ENCODE assay signal across 22 cellular contexts in genomic region chr17:68298601-68299000, GRCh38. TPM values are rescaled to one million over a fixed set of nuclear protein-coding genes. Genes with fewer than 3 reads are reported as not detected.
"Had no signal": no experiment of that assay in that cellular context is flagged by ENCODE, and none has a peak within 500 bp of the region (broad histone marks: within the 10 kb centered on the region; RNA-seq: fewer than 3 reads in every experiment).

No MANE protein-coding gene starts in this region.

- H3K27me3 ChIP-seq: ovary, upper lobe of left lung had no signal

- H3K9me3 ChIP-seq: lower lobe of right lung, ovary, prostate gland, upper lobe of left lung had no signal

- H3K27me3 Mint-ChIP-seq: activated B cell treated with CpG ODN at 0.5 μM for 24 hours; activated naive CD8-positive, alpha-beta T cell treated with anti-CD3 and anti-CD28 coated beads, Interleukin-2, amount 50 U/mL, for 24 hours had no signal

- H3K9me3 Mint-ChIP-seq: activated B cell treated with CpG ODN at 0.5 μM for 24 hours; activated naive CD4-positive, alpha-beta T cell treated with anti-CD3 and anti-CD28 coated beads, Interleukin-2, amount 10 ng/mL, durations not matched to agents 7 days and 5 days; activated naive CD8-positive, alpha-beta T cell treated with anti-CD3 and anti-CD28 coated beads, Interleukin-2, amount 50 U/mL, for 24 hours; activated T-cell treated with anti-CD3 and anti-CD28 coated beads, Interleukin-2, amount 50 U/mL, for 72 hours; naive B cell had no signal

- H3K36me3 Mint-ChIP-seq: naive B cell had no signal

- ATAC-seq: activated naive CD8-positive, alpha-beta T cell treated with anti-CD3 and anti-CD28 coated beads, Interleukin-2, amount 50 U/mL, for 24 hours; activated T-cell treated with anti-CD3 and anti-CD28 coated beads, Interleukin-2, amount 50 U/mL, for 72 hours; foreskin keratinocyte; left lobe of liver; lower lobe of right lung; right cardiac atrium; stimulated activated naive CD8-positive, alpha-beta T cell treated with anti-CD3 and anti-CD28 coated beads, Interleukin-15, Interleukin-2, amounts not matched to agents 100 U/mL and 50 U/mL, for 24 hours had no signal

- H3K27ac Mint-ChIP-seq: activated B cell treated with CpG ODN at 0.5 μM for 24 hours; activated naive CD8-positive, alpha-beta T cell treated with anti-CD3 and anti-CD28 coated beads, Interleukin-2, amount 50 U/mL, for 24 hours; activated T-cell treated with anti-CD3 and anti-CD28 coated beads, Interleukin-2, amount 50 U/mL, for 72 hours; brain; naive B cell had no signal

- DNase-seq: activated B cell treated with CpG ODN at 0.5 μM for 24 hours; activated CD4-positive, alpha-beta T cell treated with anti-CD3 and anti-CD28 coated beads for 4 hours; activated CD4-positive, alpha-beta T cell treated with anti-CD3 and anti-CD28 coated beads, Interleukin-2, amount 50 U/mL, for 48 hours; activated effector memory CD4-positive, alpha-beta T cell treated with Interleukin-2 at 50 U/mL for 16 hours; activated naive CD4-positive, alpha-beta T cell treated with anti-CD3 and anti-CD28 coated beads, Interleukin-2, amount 10 ng/mL, durations not matched to agents 7 days and 5 days; activated naive CD8-positive, alpha-beta T cell treated with anti-CD3 and anti-CD28 coated beads, Interleukin-2, amount 50 U/mL, for 24 hours; activated T-cell treated with anti-CD3 and anti-CD28 coated beads, Interleukin-2, amount 50 U/mL, for 72 hours; aorta; effector CD4-positive, alpha-beta T cell; foreskin keratinocyte; lower lobe of right lung; naive B cell; ovary; right cardiac atrium; stimulated activated CD4-positive, alpha-beta T cell treated with anti-CD3 and anti-CD28 coated beads, Interleukin-4, amount 100 ng/mL, for 4 hours; stimulated activated naive CD8-positive, alpha-beta T cell treated with anti-CD3 and anti-CD28 coated beads, Interleukin-15, Interleukin-2, amounts not matched to agents 100 U/mL and 50 U/mL, for 24 hours; T-helper 1 cell; T1000; upper lobe of left lung had no signal

- H3K36me3 ChIP-seq: lower lobe of right lung, ovary, prostate gland, upper lobe of left lung had no signal

- H3K4me1 ChIP-seq: foreskin keratinocyte, upper lobe of left lung had no signal

- H3K27ac ChIP-seq: foreskin keratinocyte, ovary, upper lobe of left lung had no signal

- H3K4me3 ChIP-seq: lower lobe of right lung, ovary, prostate gland, upper lobe of left lung had no signal

- H3K4me3 Mint-ChIP-seq: activated B cell treated with CpG ODN at 0.5 μM for 24 hours; activated naive CD4-positive, alpha-beta T cell treated with anti-CD3 and anti-CD28 coated beads, Interleukin-2, amount 10 ng/mL, durations not matched to agents 7 days and 5 days; activated naive CD8-positive, alpha-beta T cell treated with anti-CD3 and anti-CD28 coated beads, Interleukin-2, amount 50 U/mL, for 24 hours; activated T-cell treated with anti-CD3 and anti-CD28 coated beads, Interleukin-2, amount 50 U/mL, for 72 hours; brain; naive B cell had no signal

RNA-seq across cellular contexts. Expression of gene SLC16A6, which starts 7.7 kb away (rescaled TPM):
- total RNA-seq: foreskin keratinocyte had no signal
- polyA plus RNA-seq: foreskin keratinocyte had no signal
